In the genomic region with DNA sequence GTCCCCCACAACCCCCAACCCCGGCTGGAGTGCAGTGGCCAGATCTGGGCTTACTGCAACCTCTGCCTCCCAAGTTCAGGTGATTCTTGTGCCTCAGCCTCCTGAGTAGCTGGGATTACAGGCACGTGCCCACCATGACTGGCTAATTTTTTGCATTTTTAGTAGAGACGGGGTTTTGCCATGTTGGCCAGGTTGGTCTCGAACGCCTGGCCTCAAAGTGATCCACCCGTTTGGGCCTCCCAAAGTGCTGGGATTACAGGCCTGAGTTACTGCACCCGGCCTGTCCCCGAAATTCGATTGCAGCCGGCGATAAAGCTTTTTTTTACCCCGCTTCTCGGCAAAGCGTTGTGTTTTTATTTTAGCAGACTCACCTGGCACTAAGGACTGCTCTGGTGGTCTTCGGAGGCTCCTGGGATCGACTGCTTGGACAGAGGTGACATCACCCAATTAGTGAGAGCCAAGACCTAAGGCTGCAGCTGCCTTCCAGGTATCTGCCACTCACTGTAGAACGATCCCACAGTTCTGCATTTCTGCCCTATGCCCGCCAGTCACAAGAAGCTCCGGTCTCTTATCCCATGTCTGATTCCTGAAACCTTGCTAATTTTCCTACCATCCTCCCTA, we compare ENCODE assay signal across 14 cellular contexts.
A peak's percentile ranks its signal among the peaks of the same experiment; 100 is the strongest.
DNase-seq lines count a peak whose midpoint lies in the region; ATAC-seq, FAIRE-seq and TF ChIP-seq lines count a peak whose summit lies in the region.
"Had no signal": no experiment of that assay in that cellular context is flagged by ENCODE, and none has a peak within 500 bp of the region (broad histone marks: within the 10 kb centered on the region; RNA-seq: fewer than 3 reads in every experiment).

No MANE protein-coding gene starts in this region.

- H3K4me3 ChIP-seq in CD8-positive, alpha-beta T cell (ENCODE audit: low read depth, low read length), result no peak overlapping the region
- H3K4me3 ChIP-seq in naive thymus-derived CD4-positive, alpha-beta T cell (ENCODE audit: low read length), result no peak overlapping the region
- H3K4me3 ChIP-seq: gastroesophageal sphincter, lung, right lobe of liver had no signal

- no peak overlapping the region for H2BK15ac ChIP-seq in H9 (ENCODE audit: low read depth, low read length)

- no peak overlapping the region for H2BK5ac ChIP-seq in H9 (ENCODE audit: insufficient read length, low read length)

- peak overlapping the region; percentile 41 for H3K27ac Mint-ChIP-seq in CD8-positive, alpha-beta T cell
- peak overlapping the region in 2 of 3 experiments; percentile 9 to 84; a peak in 2 of 7 replicates for H3K27ac Mint-ChIP-seq in H9
- H3K27ac Mint-ChIP-seq in activated naive CD8-positive, alpha-beta T cell treated with anti-CD3 and anti-CD28 coated beads, Interleukin-2, amount 10 ng/mL, durations not matched to agents 7 days and 5 days, result peak overlapping the region; percentile 68
- H3K27ac Mint-ChIP-seq in naive thymus-derived CD4-positive, alpha-beta T cell, result peak overlapping the region in 7 of 9 donors; percentile 38 to 79 (median 63)
- H3K27ac Mint-ChIP-seq: dendritic cell treated with granulocyte-macrophage colony-stimulating factor and Interleukin-4, amounts not matched to agents 40 ng/mL and 50 ng/mL, for 4 days had no signal

- intact Hi-C loops in CD8-positive, alpha-beta T cell (cut with DNase I, micrococcal nuclease), result loop anchor here in 1 of 2 experiments (1.0 kb wide), 1 partner anchor 105 kb away; the partner anchor contains the start of gene TMEM106A
- intact Hi-C loops in naive thymus-derived CD4-positive, alpha-beta T cell (cut with micrococcal nuclease), result no loop called here

- H3K4me2 ChIP-seq in H9 (ENCODE audit: insufficient read depth, insufficient read length, low read length), result no peak overlapping the region

- H3K23me2 ChIP-seq in H9 (ENCODE audit: insufficient read length, low read depth, low read length, poor library complexity, severe bottlenecking), result no peaks in the 10 kb centered on the region

- no peak overlapping the region for H2BK12ac ChIP-seq in H9 (ENCODE audit: insufficient read length, low read depth, low read length)

- H4K8ac ChIP-seq in H9 (replicated peaks; ENCODE audit: insufficient read length, low read depth, low read length), result no peak overlapping the region

- peak in 3 of 7 experiments; percentile 14 to 49 (median 32) for DNase-seq in CD8-positive, alpha-beta T cell
- DNase-seq in H9 (peak; percentile 70), NCI-H774 (lab: John Stamatoyannopoulos, UW) (no peak), NCI-H510A treated with DMSO at 0.1 percent for 48 hours (lab: John Stamatoyannopoulos, UW) (no peak), NCI-H2196 (lab: John Stamatoyannopoulos, UW; ENCODE audit: unreplicated experiment) (no peak), RCC 7860 (ENCODE audit: low spot score) (no peak)
- peak; percentile 47 for DNase-seq in activated naive CD8-positive, alpha-beta T cell treated with anti-CD3 and anti-CD28 coated beads, Interleukin-2, amount 10 ng/mL, durations not matched to agents 7 days and 5 days
- DNase-seq in naive thymus-derived CD4-positive, alpha-beta T cell, result peak in 2 of 9 donors; percentile 13 to 36
- DNase-seq: activated gamma-delta T cell treated with Interleukin-2 at 50 U/mL for 16 hours, NCI-H1092 had no signal

- no peak overlapping the region for H2BK120ac ChIP-seq in H9 (ENCODE audit: low read depth, low read length, poor library complexity, severe bottlenecking)

- H3K9me3 Mint-ChIP-seq in CD8-positive, alpha-beta T cell, result peaks cover 12% of the 10 kb centered on the region
- H3K9me3 Mint-ChIP-seq in H9, result peaks cover 24 to 31% of the 10 kb centered on the region in 2 experiments
- peaks cover 4% of the 10 kb centered on the region for H3K9me3 Mint-ChIP-seq in activated naive CD8-positive, alpha-beta T cell treated with anti-CD3 and anti-CD28 coated beads, Interleukin-2, amount 10 ng/mL, durations not matched to agents 7 days and 5 days
- H3K9me3 Mint-ChIP-seq in naive thymus-derived CD4-positive, alpha-beta T cell, result peaks cover 0 to 30% (median 6%) of the 10 kb centered on the region in 11 donors
- H3K9me3 Mint-ChIP-seq: dendritic cell treated with granulocyte-macrophage colony-stimulating factor and Interleukin-4, amounts not matched to agents 40 ng/mL and 50 ng/mL, for 4 days had no signal

- no peak overlapping the region for H3K27ac ChIP-seq in CD8-positive, alpha-beta T cell (ENCODE audit: low read depth, low read length)
- no peak overlapping the region for H3K27ac ChIP-seq in H9 (ENCODE audit: insufficient read length, low read depth, low read length)
- no peak overlapping the region for H3K27ac ChIP-seq in naive thymus-derived CD4-positive, alpha-beta T cell (ENCODE audit: low read depth, low read length)
- H3K27ac ChIP-seq: gastroesophageal sphincter, right lobe of liver had no signal

- no peak for ATAC-seq in CD8-positive, alpha-beta T cell
- no peak for ATAC-seq in activated naive CD8-positive, alpha-beta T cell treated with anti-CD3 and anti-CD28 coated beads, Interleukin-2, amount 10 ng/mL, durations not matched to agents 7 days and 5 days (ENCODE audit: low read depth)
- no peak for ATAC-seq in naive thymus-derived CD4-positive, alpha-beta T cell
- ATAC-seq: gastroesophageal sphincter, right lobe of liver had no signal

- peaks cover 15% of the 10 kb centered on the region for H3K4me1 Mint-ChIP-seq in CD8-positive, alpha-beta T cell (ENCODE audit: low read depth)
- peaks cover 3 to 10% of the 10 kb centered on the region in 2 experiments; a peak in 2 of 4 replicates for H3K4me1 Mint-ChIP-seq in H9
- peaks cover 7% of the 10 kb centered on the region for H3K4me1 Mint-ChIP-seq in activated naive CD8-positive, alpha-beta T cell treated with anti-CD3 and anti-CD28 coated beads, Interleukin-2, amount 10 ng/mL, durations not matched to agents 7 days and 5 days
- H3K4me1 Mint-ChIP-seq in naive thymus-derived CD4-positive, alpha-beta T cell, result peaks cover 5 to 11% (median 7%) of the 10 kb centered on the region in 7 donors

- H3K9ac ChIP-seq in H9 (ENCODE audit: extremely low read depth, insufficient read length, low read length), result no peak overlapping the region

- peak overlapping the region; percentile 6 for H3K4me3 Mint-ChIP-seq in CD8-positive, alpha-beta T cell
- H3K4me3 Mint-ChIP-seq in H9, result no peak overlapping the region; a peak in 1 of 5 replicates
- H3K4me3 Mint-ChIP-seq in activated naive CD8-positive, alpha-beta T cell treated with anti-CD3 and anti-CD28 coated beads, Interleukin-2, amount 10 ng/mL, durations not matched to agents 7 days and 5 days, result no peak overlapping the region
- peak overlapping the region in 5 of 10 donors; percentile 16 to 42 (median 25) for H3K4me3 Mint-ChIP-seq in naive thymus-derived CD4-positive, alpha-beta T cell
- H3K4me3 Mint-ChIP-seq: dendritic cell treated with granulocyte-macrophage colony-stimulating factor and Interleukin-4, amounts not matched to agents 40 ng/mL and 50 ng/mL, for 4 days had no signal

- H3K27me3 Mint-ChIP-seq in CD8-positive, alpha-beta T cell (ENCODE audit: low read depth), result no peaks in the 10 kb centered on the region
- H3K27me3 Mint-ChIP-seq in H9 (ENCODE audit: low read depth), result peaks cover 2% of the 10 kb centered on the region
- H3K27me3 Mint-ChIP-seq in activated naive CD8-positive, alpha-beta T cell treated with anti-CD3 and anti-CD28 coated beads, Interleukin-2, amount 10 ng/mL, durations not matched to agents 7 days and 5 days, result no peaks in the 10 kb centered on the region
- H3K27me3 Mint-ChIP-seq in naive thymus-derived CD4-positive, alpha-beta T cell, result no peaks in the 10 kb centered on the region

- POLR2A ChIA-PET in CD8-positive, alpha-beta T cell (lab: Charles Lee), result interaction anchor here (0.6 to 5.2 kb wide), 14 partner anchors 18 to 568 kb away, joined by 3 to 126 read pairs (median 10); partner anchors contain the start of genes BECN1, NBR1, RPL27 and TMEM106A
- POLR2A ChIA-PET in activated naive CD8-positive, alpha-beta T cell treated with anti-CD3 and anti-CD28 coated beads, Interleukin-2, amount 10 ng/mL, durations not matched to agents 7 days and 5 days (lab: Charles Lee), result interaction anchor here (0.6 to 5.4 kb wide), 18 partner anchors 10 to 687 kb away, joined by 3 to 221 read pairs (median 7); partner anchors contain the start of genes AARSD1, BRCA1, NBR1 and TMEM106A
- POLR2A ChIA-PET in naive thymus-derived CD4-positive, alpha-beta T cell (lab: Charles Lee), result interaction anchor here (1.0 to 6.0 kb wide), 7 partner anchors 10 to 107 kb away, joined by 3 to 89 read pairs (median 14); partner anchors contain the start of gene TMEM106A

- no peaks in the 10 kb centered on the region for H3K27me3 ChIP-seq in CD8-positive, alpha-beta T cell (ENCODE audit: insufficient read depth, low read length)
- H3K27me3 ChIP-seq in H9 (ENCODE audit: insufficient read depth, low read length), result no peaks in the 10 kb centered on the region
- no peaks in the 10 kb centered on the region for H3K27me3 ChIP-seq in naive thymus-derived CD4-positive, alpha-beta T cell (ENCODE audit: control insufficient read depth in 2 of 2, insufficient read depth in 2 of 2, low read length in 2 of 2)
- H3K27me3 ChIP-seq: gastroesophageal sphincter, right lobe of liver had no signal

- no peaks in the 10 kb centered on the region for H3K4me1 ChIP-seq in CD8-positive, alpha-beta T cell (ENCODE audit: insufficient read depth, low read length)
- no peaks in the 10 kb centered on the region for H3K4me1 ChIP-seq in H9 (ENCODE audit: insufficient read depth, low read length)
- no peaks in the 10 kb centered on the region for H3K4me1 ChIP-seq in naive thymus-derived CD4-positive, alpha-beta T cell (ENCODE audit: control insufficient read depth in 2 of 2, insufficient read depth in 2 of 2, low read length in 2 of 2)
- H3K4me1 ChIP-seq: gastroesophageal sphincter, right lobe of liver had no signal

- H3K4ac ChIP-seq in H9 (ENCODE audit: low read depth, low read length), result no peak overlapping the region

- peaks cover 5% of the 10 kb centered on the region for H3K36me3 Mint-ChIP-seq in CD8-positive, alpha-beta T cell
- H3K36me3 Mint-ChIP-seq in H9 (ENCODE audit: insufficient read depth in 1 of 3, low read depth in 3 of 3), result peaks cover 4 to 24% (median 20%) of the 10 kb centered on the region in 3 experiments
- peaks cover 2% of the 10 kb centered on the region for H3K36me3 Mint-ChIP-seq in activated naive CD8-positive, alpha-beta T cell treated with anti-CD3 and anti-CD28 coated beads, Interleukin-2, amount 10 ng/mL, durations not matched to agents 7 days and 5 days
- H3K36me3 Mint-ChIP-seq in naive thymus-derived CD4-positive, alpha-beta T cell, result peaks cover 0 to 18% (median 0%) of the 10 kb centered on the region in 5 donors

- H4K20me1 ChIP-seq in H9 (ENCODE audit: control insufficient read depth, insufficient read depth, insufficient read length), result no peaks in the 10 kb centered on the region

- no peaks in the 10 kb centered on the region for H3K36me3 ChIP-seq in CD8-positive, alpha-beta T cell (ENCODE audit: insufficient read depth, low read length)
- no peaks in the 10 kb centered on the region for H3K36me3 ChIP-seq in naive thymus-derived CD4-positive, alpha-beta T cell (ENCODE audit: control insufficient read depth in 2 of 3, insufficient read depth in 3 of 3, low read length in 3 of 3)
- H3K36me3 ChIP-seq: gastroesophageal sphincter, right lobe of liver had no signal

- no peak overlapping the region for H3T11ph ChIP-seq in H9 (ENCODE audit: low read length)

- H3K23ac ChIP-seq in H9 (ENCODE audit: insufficient read length, low read depth, low read length), result no peak overlapping the region

- H2BK20ac ChIP-seq in H9 (ENCODE audit: low read depth, low read length, poor library complexity, severe bottlenecking), result no peak overlapping the region

- no peak for FAIRE-seq in RCC 7860 (lab: Jason Lieb, UNC)

- H3K79me1 ChIP-seq in H9 (ENCODE audit: insufficient read depth, low read depth, low read length, poor library complexity, severe bottlenecking), result no peaks in the 10 kb centered on the region

- CTCF ChIA-PET in CD8-positive, alpha-beta T cell (lab: Charles Lee), result interaction anchor here (11.8 kb wide), 1 partner anchor 19 kb away, joined by 182 read pairs; no protein-coding TSS in a partner anchor
- CTCF ChIA-PET in naive thymus-derived CD4-positive, alpha-beta T cell (lab: Charles Lee), result interaction anchor here (1.0 to 1.7 kb wide), 2 partner anchors 15 to 23 kb away, joined by 3 to 8 read pairs; no protein-coding TSS in a partner anchor

- H4K91ac ChIP-seq in H9 (ENCODE audit: insufficient read length, low read depth, low read length), result no peak overlapping the region

- no peak for TF ChIP-seq CTCF in CD8-positive, alpha-beta T cell (IDR thresholded peaks at IDR 0.05)
- no peak for TF ChIP-seq CTCF in H9 (conservative IDR thresholded peaks at IDR 0.05)

- WGBS in H9 (ENCODE audit: extremely low coverage, insufficient read length, low lambda C conversion rate), result no CpG with 5 or more reads among the region's 19 CpGs

- no peak overlapping the region for H3K18ac ChIP-seq in H9 (ENCODE audit: insufficient read length, low read depth, low read length)

- H3K79me2 ChIP-seq in H9 (ENCODE audit: insufficient read depth, low read length), result no peaks in the 10 kb centered on the region

- no peak overlapping the region for H3K14ac ChIP-seq in H9 (ENCODE audit: insufficient read depth, low read length)

- H3K56ac ChIP-seq in H9 (ENCODE audit: insufficient read length, low read depth, low read length), result no peak overlapping the region

- H4K5ac ChIP-seq in H9 (ENCODE audit: insufficient read length, low read depth, low read length), result no peak overlapping the region

- no peak overlapping the region for H2AK5ac ChIP-seq in H9 (ENCODE audit: insufficient read length, low read length)

- H3K9me3 ChIP-seq in CD8-positive, alpha-beta T cell (ENCODE audit: low read length), result no peaks in the 10 kb centered on the region
- peaks cover 6% of the 10 kb centered on the region for H3K9me3 ChIP-seq in H9 (ENCODE audit: control insufficient read depth, low read depth, low read length)
- H3K9me3 ChIP-seq in naive thymus-derived CD4-positive, alpha-beta T cell (ENCODE audit: control insufficient read depth in 2 of 3, low read length in 3 of 3), result peaks cover 0 to 7% (median 5%) of the 10 kb centered on the region in 3 experiments
- H3K9me3 ChIP-seq: gastroesophageal sphincter, right lobe of liver had no signal

- no peak overlapping the region for H2AFZ ChIP-seq in H9 (ENCODE audit: low read length)

Comparison
In these comparisons a context has a peak if more than half of its experiments do, and no peak if none do; other contexts are left out.
1. DNase-seq: peak in H9 (single experiment) and activated naive CD8-positive, alpha-beta T cell treated with anti-CD3 and anti-CD28 coated beads, Interleukin-2, amount 10 ng/mL, durations not matched to agents 7 days and 5 days (single experiment); none in NCI-H774 (single experiment), NCI-H510A treated with DMSO at 0.1 percent for 48 hours (single experiment), NCI-H2196 (single experiment) and RCC 7860 (single experiment).
2. Peak in every context shown above with its lines, with median percentiles within 50 percentile points of each other: H3K27ac Mint-ChIP-seq.